ENCODE assay signal across 25 cellular contexts in the genomic region with DNA sequence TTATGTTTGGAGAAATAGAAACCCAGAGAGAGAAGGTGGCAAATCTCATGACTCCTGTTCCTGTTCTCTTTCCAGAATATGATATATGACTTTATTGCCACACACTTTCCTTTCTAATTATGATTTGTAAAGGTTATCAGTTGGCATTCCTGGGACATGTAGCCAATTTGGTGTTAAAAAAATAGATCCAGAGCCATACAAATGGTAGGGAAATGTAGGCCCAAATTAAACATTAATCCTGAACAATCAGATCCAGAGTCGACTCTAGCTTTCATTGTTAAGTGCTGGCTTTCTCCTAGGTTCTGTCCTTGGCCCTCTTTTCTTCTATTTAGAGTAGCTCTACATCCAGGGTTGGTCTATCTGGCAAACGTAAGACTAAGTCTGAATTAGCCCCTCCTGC.
"Had no signal": no experiment of that assay in that cellular context is flagged by ENCODE, and none has a peak within 500 bp of the region (broad histone marks: within the 10 kb centered on the region; RNA-seq: fewer than 3 reads in every experiment).

No MANE protein-coding gene starts in this region.

- H3K27me3 Mint-ChIP-seq: progenitor cell of endocrine pancreas had no signal

- H3K4me3 Mint-ChIP-seq: dendritic cell treated with granulocyte-macrophage colony-stimulating factor and Interleukin-4, amounts not matched to agents 40 ng/mL and 50 ng/mL, for 4 days; endodermal cell; natural killer cell treated with Interleukin-12 subunit alpha and Interleukin-12 subunit beta and Interleukin-15 and Interleukin-18, amount 100 ng/mL, for 72 hours; neural crest cell; stimulated activated effector memory CD8-positive, alpha-beta T cell treated with anti-CD3 and anti-CD28 coated beads, Interleukin-12 subunit alpha, Interleukin-12 subunit beta, amount 100 ng/mL, for 72 hours; type B pancreatic cell had no signal

- H3K4me1 Mint-ChIP-seq: endodermal cell; neural crest cell; stimulated activated effector memory CD8-positive, alpha-beta T cell treated with anti-CD3 and anti-CD28 coated beads, Interleukin-12 subunit alpha, Interleukin-12 subunit beta, amount 100 ng/mL, for 72 hours had no signal

- H3K27ac Mint-ChIP-seq: dendritic cell treated with granulocyte-macrophage colony-stimulating factor and Interleukin-4, amounts not matched to agents 40 ng/mL and 50 ng/mL, for 4 days; endodermal cell; natural killer cell treated with Interleukin-12 subunit alpha and Interleukin-12 subunit beta and Interleukin-15 and Interleukin-18, amount 100 ng/mL, for 72 hours; progenitor cell of endocrine pancreas; stimulated activated effector memory CD8-positive, alpha-beta T cell treated with anti-CD3 and anti-CD28 coated beads, Interleukin-12 subunit alpha, Interleukin-12 subunit beta, amount 100 ng/mL, for 72 hours; type B pancreatic cell had no signal

- H3K9ac ChIP-seq: parathyroid adenoma had no signal

- ATAC-seq: esophagus mucosa; gastrocnemius medialis; left lobe of liver; natural killer cell treated with Interleukin-12 subunit alpha and Interleukin-12 subunit beta and Interleukin-15 and Interleukin-18, amount 100 ng/mL, for 72 hours; right lobe of liver; stimulated activated effector memory CD8-positive, alpha-beta T cell treated with anti-CD3 and anti-CD28 coated beads, Interleukin-12 subunit alpha, Interleukin-12 subunit beta, amount 100 ng/mL, for 72 hours; stimulated activated naive CD8-positive, alpha-beta T cell treated with anti-CD3 and anti-CD28 coated beads, Interleukin-15, Interleukin-2, amounts not matched to agents 100 U/mL and 50 U/mL, for 24 hours had no signal

- H3K36me3 ChIP-seq: colonic mucosa, gastrocnemius medialis, neutrophil, right lobe of liver, tibial artery had no signal

- H3K79me2 ChIP-seq: parathyroid adenoma had no signal

- H3K4me3 ChIP-seq: colonic mucosa, gastrocnemius medialis, right lobe of liver, testis, tibial artery had no signal

- H3K36me3 Mint-ChIP-seq: natural killer cell treated with Interleukin-12 subunit alpha and Interleukin-12 subunit beta and Interleukin-15 and Interleukin-18, amount 100 ng/mL, for 72 hours; stimulated activated effector memory CD8-positive, alpha-beta T cell treated with anti-CD3 and anti-CD28 coated beads, Interleukin-12 subunit alpha, Interleukin-12 subunit beta, amount 100 ng/mL, for 72 hours; type B pancreatic cell had no signal

- FAIRE-seq: keratinocyte had no signal

- H2AFZ ChIP-seq: parathyroid adenoma had no signal

- H3K4me1 ChIP-seq: colonic mucosa, gastrocnemius medialis, parathyroid adenoma, right lobe of liver, testis, tibial artery had no signal

- H3K9me3 ChIP-seq: colonic mucosa, gastrocnemius medialis, neutrophil, right lobe of liver, testis, tibial artery had no signal

- H3K27ac ChIP-seq: colonic mucosa, epithelial cell of prostate, gastrocnemius medialis, neutrophil, parathyroid adenoma, right lobe of liver, testis, tibial artery had no signal

- H3K9me3 Mint-ChIP-seq: natural killer cell treated with Interleukin-12 subunit alpha and Interleukin-12 subunit beta and Interleukin-15 and Interleukin-18, amount 100 ng/mL, for 72 hours; stimulated activated effector memory CD8-positive, alpha-beta T cell treated with anti-CD3 and anti-CD28 coated beads, Interleukin-12 subunit alpha, Interleukin-12 subunit beta, amount 100 ng/mL, for 72 hours; type B pancreatic cell had no signal

- DNase-seq: colonic mucosa; effector CD8-positive, alpha-beta T cell; endodermal cell; foreskin fibroblast; gastrocnemius medialis; head of caudate nucleus; right lobe of liver; stimulated activated CD4-positive, alpha-beta T cell treated with anti-CD3 and anti-CD28 coated beads, Interleukin-2, amount 100 ng/mL, for 24 hours; stimulated activated CD4-positive, alpha-beta T cell treated with anti-CD3 and anti-CD28 coated beads, Interleukin-4, amount 100 ng/mL, for 24 hours; stimulated activated naive CD8-positive, alpha-beta T cell treated with anti-CD3 and anti-CD28 coated beads, Interleukin-15, Interleukin-2, amounts not matched to agents 100 U/mL and 50 U/mL, for 24 hours; substantia nigra; testis; tibial artery had no signal

- H3K27me3 ChIP-seq: colonic mucosa, gastrocnemius medialis, neutrophil, right lobe of liver, testis, tibial artery had no signal
